ENCODE assay signal across 9 cellular contexts in the genomic region with DNA sequence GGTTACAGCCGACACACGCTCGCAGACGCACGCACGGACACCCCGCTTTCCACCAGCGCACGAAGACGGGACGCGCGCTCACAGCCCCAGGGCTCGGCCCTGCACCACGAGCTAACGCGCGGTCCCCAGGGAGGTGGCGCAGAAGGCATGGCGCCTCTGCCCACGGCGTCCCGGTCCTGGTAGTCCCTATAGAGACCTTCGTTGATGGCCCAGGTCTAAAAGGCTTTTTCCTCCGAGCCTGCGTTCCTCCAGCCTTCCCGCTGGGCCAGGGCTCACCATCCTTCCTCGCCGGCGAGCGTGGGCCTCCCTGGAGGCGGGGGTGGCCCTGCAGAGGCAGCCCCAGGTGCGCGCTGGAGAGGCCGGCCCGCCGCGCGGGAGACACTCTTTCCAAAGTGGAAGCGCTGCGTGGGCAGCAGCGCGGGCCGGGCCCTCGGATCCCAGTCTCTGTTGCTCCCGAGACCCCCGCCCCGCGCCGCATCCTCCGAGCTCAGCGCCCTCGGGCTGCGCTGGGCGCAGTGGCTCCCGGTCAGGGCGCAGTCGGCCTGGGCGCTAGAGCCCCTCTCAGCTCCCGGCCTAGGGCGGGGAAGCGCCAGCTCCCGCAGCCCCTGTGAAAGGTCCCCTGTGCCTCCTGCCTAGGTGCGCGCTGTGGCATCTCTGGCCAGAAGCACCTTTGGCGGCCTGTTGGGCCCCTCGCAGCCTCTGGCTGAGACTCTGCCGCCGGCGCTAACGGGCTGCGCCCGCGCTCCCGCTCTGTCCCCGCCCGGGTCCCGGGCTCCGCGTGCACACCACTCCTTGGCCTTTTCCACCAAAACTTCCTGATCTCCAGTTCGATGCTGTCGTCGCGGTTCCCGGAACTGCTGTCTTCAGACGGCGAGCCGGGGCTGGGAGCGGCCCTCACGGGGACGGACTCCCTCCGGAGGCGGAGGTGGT.
DNase-seq lines count a peak whose midpoint lies in the region; ATAC-seq and TF ChIP-seq lines count a peak whose summit lies in the region.
"Had no signal": no experiment of that assay in that cellular context is flagged by ENCODE, and none has a peak within 500 bp of the region (broad histone marks: within the 10 kb centered on the region; RNA-seq: fewer than 3 reads in every experiment).

No MANE protein-coding gene starts in this region.

- peak overlapping the region; percentile 36 for H3K4me3 ChIP-seq in astrocyte of the cerebellum (ENCODE audit: low read depth, low read length)

- DNase-seq in NCI-H524 (lab: John Stamatoyannopoulos, UW) = peak; percentile 32 to 42
- DNase-seq in NCI-H524 treated with DMSO at 0.1 percent for 48 hours (lab: John Stamatoyannopoulos, UW) = no peak
- DNase-seq in astrocyte of the cerebellum (ENCODE audit: low read depth) = no peak
- DNase-seq in islet precursor cell = peak; percentile 61
- DNase-seq in SW 1271 (lab: John Stamatoyannopoulos, UW) = no peak
- no peak for DNase-seq in NOMO-1 treated with DMSO at 0.1 percent for 48 hours (lab: John Stamatoyannopoulos, UW; ENCODE audit: unreplicated experiment)
- DNase-seq: ACHN had no signal

- no peak for TF ChIP-seq CTCF in astrocyte of the cerebellum (IDR thresholded peaks at IDR 0.05; ENCODE audit: low read depth, low read length, missing control alignments)

- H3K36me3 Mint-ChIP-seq in stimulated activated memory B cell treated with anti-CD40 and anti-IgM and Interleukin-4, amounts not matched to agents 10 μg/mL and 1 μg/mL and 100 μg/mL, for 72 hours = no peaks in the 10 kb centered on the region

- in situ Hi-C loops in astrocyte of the cerebellum (cut with HindIII; ENCODE audit: low sequenced_read_pairs) = no loop called here

- no peak overlapping the region for H3K27ac Mint-ChIP-seq in stimulated activated memory B cell treated with anti-CD40 and anti-IgM and Interleukin-4, amounts not matched to agents 10 μg/mL and 1 μg/mL and 100 μg/mL, for 72 hours

- H3K4me1 Mint-ChIP-seq in stimulated activated memory B cell treated with anti-CD40 and anti-IgM and Interleukin-4, amounts not matched to agents 10 μg/mL and 1 μg/mL and 100 μg/mL, for 72 hours = peaks cover 5% of the 10 kb centered on the region

- H3K27me3 Mint-ChIP-seq in stimulated activated memory B cell treated with anti-CD40 and anti-IgM and Interleukin-4, amounts not matched to agents 10 μg/mL and 1 μg/mL and 100 μg/mL, for 72 hours = peaks cover 53% of the 10 kb centered on the region

- ATAC-seq in stimulated activated memory B cell treated with anti-CD40 and anti-IgM and Interleukin-4, amounts not matched to agents 10 μg/mL and 1 μg/mL and 100 μg/mL, for 72 hours = no peak
- no peak for ATAC-seq in HG03095 (IDR thresholded peaks at IDR 0.05; ENCODE audit: unreplicated experiment)

- H3K9me3 Mint-ChIP-seq in stimulated activated memory B cell treated with anti-CD40 and anti-IgM and Interleukin-4, amounts not matched to agents 10 μg/mL and 1 μg/mL and 100 μg/mL, for 72 hours = no peaks in the 10 kb centered on the region

- H3K4me3 Mint-ChIP-seq in stimulated activated memory B cell treated with anti-CD40 and anti-IgM and Interleukin-4, amounts not matched to agents 10 μg/mL and 1 μg/mL and 100 μg/mL, for 72 hours = peak overlapping the region; percentile 12

Comparison
In these comparisons a context has a peak if more than half of its experiments do, and no peak if none do; other contexts are left out.
1. DNase-seq: peak in NCI-H524 (2 of 2) and islet precursor cell (single experiment); none in NCI-H524 treated with DMSO at 0.1 percent for 48 hours (single experiment), astrocyte of the cerebellum (single experiment), SW 1271 (0 of 2) and NOMO-1 treated with DMSO at 0.1 percent for 48 hours (single experiment).